ENCODE assay signal across 12 cellular contexts in the genomic region with DNA sequence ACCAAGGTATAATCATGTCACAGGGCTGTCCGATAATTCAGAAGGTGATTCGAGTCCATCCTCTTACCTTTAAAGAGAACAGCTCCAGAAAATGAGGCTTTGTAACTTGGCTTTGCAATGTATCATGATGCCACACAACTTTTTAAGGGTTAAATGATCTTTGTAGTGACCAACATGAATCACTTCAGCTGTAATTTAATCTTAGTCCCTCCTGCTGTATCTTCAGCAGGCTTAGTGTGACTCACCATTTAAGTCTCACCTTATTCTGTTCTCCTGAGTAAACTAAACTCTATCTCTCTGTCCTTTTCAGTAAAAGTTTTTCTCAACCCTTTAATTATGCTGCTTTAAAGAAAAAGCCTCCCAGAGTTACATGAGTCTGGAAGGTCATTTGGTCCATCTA. TPM values are rescaled to one million over a fixed set of nuclear protein-coding genes. Genes with fewer than 3 reads are reported as not detected.
DNase-seq lines count a peak whose midpoint lies in the region; ATAC-seq and TF ChIP-seq lines count a peak whose summit lies in the region.
"Had no signal": no experiment of that assay in that cellular context is flagged by ENCODE, and none has a peak within 500 bp of the region (broad histone marks: within the 10 kb centered on the region; RNA-seq: fewer than 3 reads in every experiment).

No MANE protein-coding gene starts in this region.

- H3K27me3 ChIP-seq in SK-N-SH (ENCODE audit: insufficient read depth) = no peaks in the 10 kb centered on the region
- H3K27me3 ChIP-seq in fibroblast of lung (ENCODE audit: control insufficient read depth, insufficient read depth, low read length) = no peaks in the 10 kb centered on the region
- H3K27me3 ChIP-seq: BE2C had no signal

- no peaks in the 10 kb centered on the region for H4K20me1 ChIP-seq in SK-N-SH (ENCODE audit: insufficient read depth)
- no peaks in the 10 kb centered on the region for H4K20me1 ChIP-seq in fibroblast of lung (ENCODE audit: control insufficient read depth, extremely low read depth, insufficient read depth, low read length)

- CTCF ChIA-PET in activated naive CD4-positive, alpha-beta T cell treated with anti-CD3 and anti-CD28 coated beads for 36 hours (lab: Charles Lee) = interaction anchor here (0.6 to 0.9 kb wide), 2 partner anchors 14 to 163 kb away, joined by 3 read pairs; no protein-coding TSS in a partner anchor
- CTCF ChIA-PET in SK-N-SH (lab: Yijun Ruan, JAX) = interaction anchor here (0.8 to 0.9 kb wide), 2 partner anchors 253 to 343 kb away, joined by 3 to 4 read pairs; no protein-coding TSS in a partner anchor

- H3K4me2 ChIP-seq in SK-N-SH (peak overlapping the region; percentile 88), fibroblast of lung (ENCODE audit: extremely low read depth, insufficient read depth, low read length) (no peak overlapping the region)

- H3K79me2 ChIP-seq in SK-N-SH (ENCODE audit: insufficient read depth) (peaks cover 12% of the 10 kb centered on the region), fibroblast of lung (ENCODE audit: control insufficient read depth, insufficient read depth, low read length) (no peaks in the 10 kb centered on the region)

- H3K9me2 ChIP-seq in SK-N-SH = no peaks in the 10 kb centered on the region

- no peak for DNase-seq in activated naive CD4-positive, alpha-beta T cell treated with anti-CD3 and anti-CD28 coated beads for 36 hours
- no peak for DNase-seq in activated naive CD4-positive, alpha-beta T cell treated with Interleukin-2 at 50 U/mL for 16 hours
- DNase-seq in SK-N-SH (no peak), fibroblast of lung (ENCODE audit: low read depth in 2 of 2) (peak; percentile 23 to 83), type B pancreatic cell (ENCODE audit: extremely low spot score, unreplicated experiment) (no peak), posterior vena cava (ENCODE audit: low spot score) (no peak), HuH-7.5 (ENCODE audit: low spot score) (no peak)
- DNase-seq: NCI-H446 had no signal

- H3K9me3 ChIP-seq in SK-N-SH (no peaks in the 10 kb centered on the region), fibroblast of lung (ENCODE audit: control insufficient read depth, insufficient read depth, low read depth, low read length) (no peaks in the 10 kb centered on the region)
- H3K9me3 ChIP-seq: BE2C, mucosa of descending colon had no signal

- WGBS in SK-N-SH (ENCODE audit: low lambda C conversion rate) = 4% methylated on average over 2 of the region's 2 CpGs

- no peaks in the 10 kb centered on the region for H3K27me3 Mint-ChIP-seq in activated naive CD4-positive, alpha-beta T cell treated with anti-CD3 and anti-CD28 coated beads for 36 hours (ENCODE audit: low read depth)
- peaks cover 36% of the 10 kb centered on the region for H3K27me3 Mint-ChIP-seq in type B pancreatic cell

- H3K9me3 Mint-ChIP-seq in activated naive CD4-positive, alpha-beta T cell treated with anti-CD3 and anti-CD28 coated beads for 36 hours = peaks cover 9% of the 10 kb centered on the region
- no peaks in the 10 kb centered on the region for H3K9me3 Mint-ChIP-seq in type B pancreatic cell

- no peaks in the 10 kb centered on the region for H3K36me3 ChIP-seq in SK-N-SH (replicated peaks in 1 of 2; ENCODE audit: control insufficient read depth in 1 of 2, insufficient read depth in 2 of 2, low read length in 1 of 2)
- H3K36me3 ChIP-seq in fibroblast of lung (ENCODE audit: control insufficient read depth, insufficient read depth, low read length) = no peaks in the 10 kb centered on the region
- H3K36me3 ChIP-seq: BE2C had no signal

- TF ChIP-seq EP300 in SK-N-SH (IDR thresholded peaks at IDR 0.05; ENCODE audit: borderline replicate concordance in 1 of 2, low read depth in 1 of 2, low read length in 1 of 2) = no peak

- H3K4me1 Mint-ChIP-seq in activated naive CD4-positive, alpha-beta T cell treated with anti-CD3 and anti-CD28 coated beads for 36 hours (ENCODE audit: low read depth) = peaks cover 45% of the 10 kb centered on the region
- peaks cover 32% of the 10 kb centered on the region for H3K4me1 Mint-ChIP-seq in type B pancreatic cell (ENCODE audit: unreplicated experiment)

- H3K4me1 ChIP-seq in SK-N-SH (ENCODE audit: control insufficient read depth in 1 of 2, insufficient read depth in 2 of 2, low read depth in 1 of 2, low read length in 1 of 2) = peaks cover 29 to 34% of the 10 kb centered on the region in 2 experiments
- peaks cover 6% of the 10 kb centered on the region for H3K4me1 ChIP-seq in fibroblast of lung (ENCODE audit: control insufficient read depth, extremely low read depth, insufficient read depth, low read length)
- H3K4me1 ChIP-seq: BE2C had no signal

- intact Hi-C loops in activated naive CD4-positive, alpha-beta T cell treated with anti-CD3 and anti-CD28 coated beads for 36 hours (cut with micrococcal nuclease) = loop anchor here (1.0 kb wide), 5 partner anchors 16 to 115 kb away; no protein-coding TSS in a partner anchor
- intact Hi-C loops in posterior vena cava (cut with DNase I) = no loop called here

- H3K4me3 ChIP-seq in SK-N-SH (ENCODE audit: low read depth in 2 of 2, low read length in 1 of 2) (peak overlapping the region; percentile 75 to 84; a peak in 3 of 4 replicates), fibroblast of lung (replicated peaks in 1 of 4; ENCODE audit: control extremely low read depth in 1 of 4, insufficient read depth in 1 of 4, low read depth in 3 of 4, low read length in 4 of 4) (no peak overlapping the region)
- H3K4me3 ChIP-seq: mucosa of descending colon had no signal

- no peaks in the 10 kb centered on the region for H3K36me3 Mint-ChIP-seq in activated naive CD4-positive, alpha-beta T cell treated with anti-CD3 and anti-CD28 coated beads for 36 hours (ENCODE audit: low read depth)
- no peaks in the 10 kb centered on the region for H3K36me3 Mint-ChIP-seq in type B pancreatic cell

- H2AFZ ChIP-seq in SK-N-SH (ENCODE audit: low read depth) = peak overlapping the region; percentile 79; the same call in 1 of the 2 replicates
- no peak overlapping the region for H2AFZ ChIP-seq in fibroblast of lung (ENCODE audit: low read length)

- H3K9ac ChIP-seq in SK-N-SH (peak overlapping the region; percentile 13; the same call in 1 of the 2 replicates), fibroblast of lung (ENCODE audit: insufficient read depth, low read length) (no peak overlapping the region)

- H3K4me3 Mint-ChIP-seq in activated naive CD4-positive, alpha-beta T cell treated with anti-CD3 and anti-CD28 coated beads for 36 hours = peak overlapping the region; percentile 89
- H3K4me3 Mint-ChIP-seq in type B pancreatic cell = no peak overlapping the region

- no peak for TF ChIP-seq RAD21 in SK-N-SH (IDR thresholded peaks at IDR 0.05; ENCODE audit: low read length)

- POLR2A ChIA-PET in SK-N-SH (lab: Yijun Ruan, JAX) = no interaction called here

- H3K27ac ChIP-seq in SK-N-SH (ENCODE audit: low read depth in 2 of 2, low read length in 1 of 2) (peak overlapping the region; percentile 71 to 72; a peak in 3 of 4 replicates), fibroblast of lung (ENCODE audit: insufficient read depth, low read length) (no peak overlapping the region)
- H3K27ac ChIP-seq: coronary artery had no signal

- no peak for ATAC-seq in HG03342 (IDR thresholded peaks at IDR 0.05; ENCODE audit: unreplicated experiment)

- H3K27ac Mint-ChIP-seq in activated naive CD4-positive, alpha-beta T cell treated with anti-CD3 and anti-CD28 coated beads for 36 hours = peak overlapping the region; percentile 91
- H3K27ac Mint-ChIP-seq in type B pancreatic cell = peak overlapping the region; percentile 83

- H3F3A ChIP-seq in SK-N-SH (replicated peaks; ENCODE audit: insufficient read depth) = peaks cover 22% of the 10 kb centered on the region

- TF ChIP-seq CTCF in SK-N-SH (IDR thresholded peaks at IDR 0.05) (no peak), fibroblast of lung (conservative IDR thresholded peaks at IDR 0.05 in 1 of 2, IDR thresholded peaks at IDR 0.05 in 1 of 2; ENCODE audit: low read depth in 1 of 2, low read length in 2 of 2) (no peak), type B pancreatic cell (conservative IDR thresholded peaks at IDR 0.05) (no peak)

TF ChIP-seq in SK-N-SH, 30 proteins besides CTCF, POLR2A, EP300 and RAD21 (continues in another document):
- TF ChIP-seq, protein P1, sequence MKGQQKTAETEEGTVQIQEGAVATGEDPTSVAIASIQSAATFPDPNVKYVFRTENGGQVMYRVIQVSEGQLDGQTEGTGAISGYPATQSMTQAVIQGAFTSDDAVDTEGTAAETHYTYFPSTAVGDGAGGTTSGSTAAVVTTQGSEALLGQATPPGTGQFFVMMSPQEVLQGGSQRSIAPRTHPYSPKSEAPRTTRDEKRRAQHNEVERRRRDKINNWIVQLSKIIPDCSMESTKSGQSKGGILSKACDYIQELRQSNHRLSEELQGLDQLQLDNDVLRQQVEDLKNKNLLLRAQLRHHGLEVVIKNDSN (IDR thresholded peaks at IDR 0.05; ENCODE audit: borderline replicate concordance, low read depth) = no peak
- TF ChIP-seq, protein P2, sequence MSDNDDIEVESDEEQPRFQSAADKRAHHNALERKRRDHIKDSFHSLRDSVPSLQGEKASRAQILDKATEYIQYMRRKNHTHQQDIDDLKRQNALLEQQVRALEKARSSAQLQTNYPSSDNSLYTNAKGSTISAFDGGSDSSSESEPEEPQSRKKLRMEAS (IDR thresholded peaks at IDR 0.05; ENCODE audit: low read depth) = no peak
- TF ChIP-seq TAF1 (IDR thresholded peaks at IDR 0.05; ENCODE audit: borderline replicate concordance, low read depth, low read length) (no peak), GABPA (IDR thresholded peaks at IDR 0.05; ENCODE audit: low read depth) (no peak), JUND (IDR thresholded peaks at IDR 0.05) (peak; percentile 78), FOXJ3 (CRISPR knock-in tag; IDR thresholded peaks at IDR 0.05) (no peak), ELF1 (IDR thresholded peaks at IDR 0.05) (no peak), MXI1 (IDR thresholded peaks at IDR 0.05; ENCODE audit: low read depth, low read length) (no peak)

RNA-seq across cellular contexts. Expression of a gene that starts 1.9 kb away (rescaled TPM):
- total RNA-seq in activated naive CD4-positive, alpha-beta T cell treated with anti-CD3 and anti-CD28 coated beads for 36 hours = 10 to 100 TPM; 13.2 to 13.4 TPM
- polyA plus RNA-seq in SK-N-SH (2012; rRNA removed) (6.2 and 6.4 TPM in 2 replicates), fibroblast of lung (2.1 and 3.2 TPM in 2 replicates)
- 6.9 and 7.3 TPM in 2 replicates for polyA plus RNA-seq in SK-N-SH (2012; cell fraction: cytosol; rRNA removed)
- polyA plus RNA-seq in SK-N-SH (2012; cell fraction: nucleus; rRNA removed) = 5.7 and 9.3 TPM in 2 replicates
- total RNA-seq in fibroblast of lung (0.51 and 0.83 TPM in 2 replicates), type B pancreatic cell (ENCODE audit: low replicate concordance) (3.7 and 9.2 TPM in 2 replicates), posterior vena cava (1 to 10 TPM; 4.1 to 5.5 TPM)
- 1.1 and 2.9 TPM in 2 replicates for polyA plus RNA-seq in fibroblast of lung (2012)
- polyA minus RNA-seq in fibroblast of lung (ENCODE audit: low replicate concordance) = 3.1 and 5.3 TPM in 2 replicates

Comparison
In these comparisons a context has a peak if more than half of its experiments do, and no peak if none do; other contexts are left out.
1. DNase-seq: peak in fibroblast of lung (2 of 2); none in activated naive CD4-positive, alpha-beta T cell treated with anti-CD3 and anti-CD28 coated beads for 36 hours (single experiment), activated naive CD4-positive, alpha-beta T cell treated with Interleukin-2 at 50 U/mL for 16 hours (single experiment), SK-N-SH (single experiment), type B pancreatic cell (single experiment), posterior vena cava (single experiment) and HuH-7.5 (single experiment).
2. H3K4me3 ChIP-seq: peak in SK-N-SH (2 of 2); none in fibroblast of lung (0 of 4).